15 cellular contexts compared by ENCODE assay signal in the genomic region with DNA sequence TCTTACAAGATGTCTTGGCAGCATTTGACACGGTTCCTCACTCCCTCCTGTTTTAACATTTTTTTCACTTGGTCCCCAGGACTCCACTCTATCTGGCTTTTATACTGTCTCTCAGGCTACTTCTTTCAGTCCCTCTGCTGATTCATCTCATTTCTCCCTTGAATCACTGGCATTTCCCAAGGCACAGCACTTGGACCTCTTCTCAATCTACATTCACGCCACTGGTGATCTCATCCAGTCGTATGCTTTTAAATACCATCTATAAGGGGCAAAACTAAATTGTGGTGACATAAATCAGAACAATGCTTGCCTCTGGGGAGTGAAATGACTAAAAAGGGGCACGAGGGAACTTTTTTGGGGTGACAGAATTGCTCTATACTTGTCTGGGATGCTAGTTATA. TPM values are rescaled to one million over a fixed set of nuclear protein-coding genes. Genes with fewer than 3 reads are reported as not detected.
A peak's percentile ranks its signal among the peaks of the same experiment; 100 is the strongest.
DNase-seq lines count a peak whose midpoint lies in the region; ATAC-seq, FAIRE-seq and TF ChIP-seq lines count a peak whose summit lies in the region.
"Had no signal": no experiment of that assay in that cellular context is flagged by ENCODE, and none has a peak within 500 bp of the region (broad histone marks: within the 10 kb centered on the region; RNA-seq: fewer than 3 reads in every experiment).

No MANE protein-coding gene starts in this region.

- H3K27me3 ChIP-seq in adipocyte (replicated peaks; ENCODE audit: control insufficient read depth, insufficient read depth, low read length) (no peaks in the 10 kb centered on the region), keratinocyte (ENCODE audit: control insufficient read depth, extremely low read depth, insufficient read depth, low read length) (no peaks in the 10 kb centered on the region)

- dilution Hi-C loops in keratinocyte (cut with MboI; ENCODE audit: extremely low pct_ligation_motif_present, low sequenced_read_pairs): no loop called here

- H3K27ac ChIP-seq in keratinocyte (ENCODE audit: control insufficient read depth, insufficient read depth, low read length) (no peak overlapping the region), OCI-LY7 (ENCODE audit: low read depth, low read length, poor library complexity, severe bottlenecking) (no peak overlapping the region)
- H3K27ac ChIP-seq: PC-9 had no signal

- H4K20me1 ChIP-seq in keratinocyte (ENCODE audit: control insufficient read depth, extremely low read depth, insufficient read depth, low read length): no peaks in the 10 kb centered on the region
- H4K20me1 ChIP-seq in OCI-LY7 (ENCODE audit: insufficient read depth, low read length): no peaks in the 10 kb centered on the region

- H3K79me2 ChIP-seq in keratinocyte (ENCODE audit: control insufficient read depth, insufficient read depth, low read length) (peaks cover 22% of the 10 kb centered on the region), OCI-LY7 (ENCODE audit: insufficient read depth, low read depth, low read length) (no peaks in the 10 kb centered on the region)

- peak; percentile 53 for ATAC-seq in GM21529 (IDR thresholded peaks at IDR 0.05; ENCODE audit: unreplicated experiment)

- no peak overlapping the region for H2AFZ ChIP-seq in keratinocyte (ENCODE audit: control insufficient read depth, low read length)
- no peak overlapping the region for H2AFZ ChIP-seq in OCI-LY7 (ENCODE audit: low read length)
- H2AFZ ChIP-seq: PC-9 had no signal

- TF ChIP-seq CTCF in keratinocyte (optimal IDR thresholded peaks at IDR 0.05 in 1 of 3, IDR thresholded peaks at IDR 0.05 in 1 of 3, conservative IDR thresholded peaks at IDR 0.05 in 1 of 3; ENCODE audit: extremely low read depth in 1 of 3, insufficient read depth in 2 of 3, low read length in 3 of 3) (no peak), OCI-LY7 (conservative IDR thresholded peaks at IDR 0.05; ENCODE audit: low read length) (no peak)

- POLR2A ChIA-PET in OCI-LY7 (lab: Charles Lee): no interaction called here

- H3K9me3 ChIP-seq in adipocyte (ENCODE audit: control insufficient read depth, low read length): no peaks in the 10 kb centered on the region
- H3K9me3 ChIP-seq in keratinocyte (ENCODE audit: control insufficient read depth, low read depth, low read length): no peaks in the 10 kb centered on the region
- no peaks in the 10 kb centered on the region for H3K9me3 ChIP-seq in OCI-LY7 (ENCODE audit: low read length)

- CTCF ChIA-PET in OCI-LY7 (lab: Charles Lee; ENCODE audit: unreplicated experiment): no interaction called here

- H3K9me2 ChIP-seq in OCI-LY7 (ENCODE audit: insufficient read depth, low read length): no peaks in the 10 kb centered on the region

- no peak overlapping the region for H3K4me3 ChIP-seq in adipocyte (ENCODE audit: low read length)
- no peak overlapping the region for H3K4me3 ChIP-seq in keratinocyte (ENCODE audit: control insufficient read depth in 2 of 3, extremely low read depth in 1 of 3, insufficient read depth in 2 of 3, low read depth in 1 of 3, low read length in 3 of 3)
- H3K4me3 ChIP-seq in OCI-LY7 (ENCODE audit: low read depth, low read length, poor library complexity, severe bottlenecking): no peak overlapping the region
- H3K4me3 ChIP-seq: PC-9 had no signal

- no peak overlapping the region for H3K4me2 ChIP-seq in keratinocyte (ENCODE audit: control insufficient read depth, extremely low read depth, insufficient read depth, low read depth, low read length)
- no peak overlapping the region for H3K4me2 ChIP-seq in OCI-LY7 (ENCODE audit: low read length)
- H3K4me2 ChIP-seq: PC-9 had no signal

- peaks cover 24% of the 10 kb centered on the region for H3K4me1 ChIP-seq in adipocyte (ENCODE audit: control insufficient read depth, insufficient read depth, low read length)
- peaks cover 22% of the 10 kb centered on the region for H3K4me1 ChIP-seq in keratinocyte (ENCODE audit: control insufficient read depth, extremely low read depth, insufficient read depth, low read length)
- H3K4me1 ChIP-seq in OCI-LY7 (ENCODE audit: insufficient read depth, low read length, poor library complexity, severe bottlenecking): no peaks in the 10 kb centered on the region

- peak; percentile 32 for FAIRE-seq in keratinocyte (lab: Jason Lieb, UNC)
- FAIRE-seq: TTC549 had no signal

- H3K36me3 ChIP-seq in adipocyte (ENCODE audit: control insufficient read depth, insufficient read depth, low read length, severe bottlenecking) (peaks cover 6% of the 10 kb centered on the region), keratinocyte (ENCODE audit: control insufficient read depth in 2 of 2, extremely low read depth in 1 of 2, insufficient read depth in 2 of 2, low read length in 2 of 2) (peaks cover 0 to 2% of the 10 kb centered on the region in 2 experiments), OCI-LY7 (ENCODE audit: insufficient read depth, low read length) (peaks cover 9% of the 10 kb centered on the region)

- intact Hi-C loops in OCI-LY7 (cut with micrococcal nuclease; ENCODE audit: unreplicated experiment): no loop called here

- H3K9ac ChIP-seq in adipocyte (ENCODE audit: low read length) (no peak overlapping the region), keratinocyte (ENCODE audit: control insufficient read depth, extremely low read depth, insufficient read depth, low read length) (no peak overlapping the region)

- DNase-seq in Daoy (ENCODE audit: low read depth): peak; percentile 76
- peak; percentile 78 for DNase-seq in adipocyte (ENCODE audit: low read depth)
- no peak for DNase-seq in keratinocyte (ENCODE audit: low read depth, low spot score)
- no peak for DNase-seq in OCI-LY7 (ENCODE audit: low spot score)
- no peak for DNase-seq in nucleus accumbens (lab: John Stamatoyannopoulos, UW)
- no peak for DNase-seq in DMS79 (lab: John Stamatoyannopoulos, UW)
- no peak for DNase-seq in foreskin melanocyte
- DNase-seq: activated T-cell treated with anti-CD3 and anti-CD28 coated beads, Interleukin-2, amount 50 U/mL, for 24 hours; cortex of kidney; hippocampal formation; KBM-7; NCI-H2171; PC-9 had no signal

- H3K9me1 ChIP-seq in keratinocyte (ENCODE audit: control insufficient read depth, extremely low read depth, insufficient read depth, low read length): no peaks in the 10 kb centered on the region

- BruUV-seq in OCI-LY7 (replicated peaks; lab: Mats Ljungman, UMichigan): no TSS peak

RNA-seq across cellular contexts. Expression of a gene that starts 47.1 kb away (rescaled TPM):
- total RNA-seq in Daoy (2014; rRNA removed; shearing (Covaris generic)): 147 and 173 TPM in 2 replicates
- 105 to 145 TPM (median 129 TPM) in 3 replicates for polyA plus RNA-seq in keratinocyte
- 41.9 TPM for polyA plus RNA-seq in keratinocyte (2011; ENCODE audit: low read depth)
- 111 and 193 TPM in 2 replicates for polyA plus RNA-seq in keratinocyte (2011; cell fraction: cytosol; rRNA removed)
- polyA plus RNA-seq in keratinocyte (2011; cell fraction: nucleus; rRNA removed): 76.6 and 79.3 TPM in 2 replicates
- polyA plus RNA-seq in keratinocyte (2012; ENCODE audit: low replicate concordance): 59.1 and 87.3 TPM in 2 replicates
- polyA minus RNA-seq in keratinocyte: 131 to 227 TPM (median 175 TPM) in 3 replicates
- 58.1 TPM for polyA minus RNA-seq in keratinocyte (2011; cell fraction: cytosol; rRNA and poly(A)+ RNA removed)
- polyA minus RNA-seq in keratinocyte (2011; cell fraction: nucleus; rRNA and poly(A)+ RNA removed): 60.0 and 115 TPM in 2 replicates
- 66.2 and 72.4 TPM in 2 replicates for total RNA-seq in OCI-LY7 (2014; rRNA removed; shearing (Covaris generic))
- total RNA-seq in OCI-LY7 (2022): 78.8 and 85.5 TPM in 2 replicates

Comparison
In these comparisons a context has a peak if more than half of its experiments do, and no peak if none do; other contexts are left out.
1. DNase-seq: peak in Daoy (single experiment) and adipocyte (single experiment); none in keratinocyte (single experiment), OCI-LY7 (single experiment), nucleus accumbens (0 of 56), DMS79 (single experiment) and foreskin melanocyte (single experiment).